In the genomic region with DNA sequence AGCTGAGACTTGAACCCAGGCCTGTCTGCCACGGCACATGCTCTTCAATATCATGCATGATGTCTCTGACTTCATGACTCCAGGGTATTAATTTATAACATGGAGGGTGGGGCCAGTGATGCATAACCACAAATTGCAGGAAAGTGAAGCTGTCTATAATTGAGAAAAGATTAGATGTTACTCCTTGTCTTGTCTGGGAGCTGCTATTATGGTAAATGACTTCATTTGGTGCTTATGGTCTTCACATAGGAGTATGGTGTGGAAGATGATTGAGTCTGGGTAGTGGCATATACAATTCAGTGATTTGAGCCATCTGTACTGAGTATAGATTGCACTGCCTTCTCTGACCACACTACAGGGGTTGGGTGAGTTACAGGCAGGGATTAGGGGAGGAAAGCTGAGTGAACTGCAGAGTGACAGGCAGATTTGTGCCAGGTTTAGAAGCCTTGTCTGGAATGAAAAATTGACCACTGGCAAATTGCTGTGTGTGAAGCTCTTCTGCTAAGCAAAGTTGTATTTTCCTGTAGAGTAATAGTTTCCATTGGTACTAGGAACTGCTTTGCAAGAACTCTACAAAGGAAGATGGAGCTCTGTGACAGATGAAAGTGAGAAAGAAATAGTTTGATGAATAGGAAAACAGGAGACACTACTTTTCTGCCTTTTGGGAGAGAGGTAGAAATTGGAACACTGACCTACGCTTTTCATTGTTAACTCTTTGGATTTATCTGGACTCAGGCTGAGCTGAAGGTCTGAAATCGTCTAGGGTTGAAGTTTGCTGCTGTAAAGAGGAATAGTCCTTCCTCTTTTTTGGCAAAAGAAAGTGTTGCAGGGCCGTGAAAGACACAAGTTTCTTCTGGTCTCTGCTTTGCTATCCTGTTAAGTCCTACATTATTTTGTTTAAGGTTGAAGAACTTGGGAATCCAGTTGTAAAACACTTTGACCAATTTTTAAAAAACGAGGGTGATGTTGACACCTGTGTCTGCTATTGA, we compare ENCODE assay signal across 1 cellular context.
TF ChIP-seq lines count a peak whose summit lies in the region.

No MANE protein-coding gene starts in this region.

TF ChIP-seq in H1, 55 proteins besides CTCF, POLR2A, EP300 and RAD21:
- TF ChIP-seq EGR1 (IDR thresholded peaks at IDR 0.05; ENCODE audit: borderline replicate concordance, low read depth, low read length) = no peak
- TF ChIP-seq FOSL1 (IDR thresholded peaks at IDR 0.05; ENCODE audit: insufficient read depth, low read depth, low read length) = no peak
- TF ChIP-seq SP1 (IDR thresholded peaks at IDR 0.05; ENCODE audit: low read depth, low read length) = no peak
- no peak for TF ChIP-seq CBX5 (IDR thresholded peaks at IDR 0.05; ENCODE audit: low read depth, low read length)
- TF ChIP-seq RNF2 (IDR thresholded peaks at IDR 0.05; ENCODE audit: borderline replicate concordance, low read depth, low read length, missing control alignments, poor library complexity, severe bottlenecking) = no peak
- no peak for TF ChIP-seq KDM4A (IDR thresholded peaks at IDR 0.05; ENCODE audit: low read depth, low read length, severe bottlenecking)
- TF ChIP-seq SIRT6 (IDR thresholded peaks at IDR 0.05; ENCODE audit: low read length) = no peak
- no peak for TF ChIP-seq E2F6 (IDR thresholded peaks at IDR 0.05)
- TF ChIP-seq, protein P1, sequence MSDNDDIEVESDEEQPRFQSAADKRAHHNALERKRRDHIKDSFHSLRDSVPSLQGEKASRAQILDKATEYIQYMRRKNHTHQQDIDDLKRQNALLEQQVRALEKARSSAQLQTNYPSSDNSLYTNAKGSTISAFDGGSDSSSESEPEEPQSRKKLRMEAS (IDR thresholded peaks at IDR 0.05) = no peak
- no peak for TF ChIP-seq BCL11A (IDR thresholded peaks at IDR 0.05; ENCODE audit: low read depth in 2 of 2, low read length in 2 of 2)
- TF ChIP-seq RXRA (IDR thresholded peaks at IDR 0.05; ENCODE audit: insufficient read depth, low read depth, low read length) = no peak
- TF ChIP-seq JUND (IDR thresholded peaks at IDR 0.05; ENCODE audit: low read length) = no peak
- TF ChIP-seq CHD2 (IDR thresholded peaks at IDR 0.05; ENCODE audit: low read length) = no peak
- no peak for TF ChIP-seq PHF8 (conservative IDR thresholded peaks at IDR 0.05; ENCODE audit: low read depth, low read length)
- TF ChIP-seq SUZ12 (IDR thresholded peaks at IDR 0.05; ENCODE audit: low read length) = no peak
- no peak for TF ChIP-seq TBP (IDR thresholded peaks at IDR 0.05; ENCODE audit: low read depth, low read length)
- no peak for TF ChIP-seq SRF (IDR thresholded peaks at IDR 0.05; ENCODE audit: low read depth, low read length)
